ENCODE assay signal across 14 cellular contexts in the genomic region with DNA sequence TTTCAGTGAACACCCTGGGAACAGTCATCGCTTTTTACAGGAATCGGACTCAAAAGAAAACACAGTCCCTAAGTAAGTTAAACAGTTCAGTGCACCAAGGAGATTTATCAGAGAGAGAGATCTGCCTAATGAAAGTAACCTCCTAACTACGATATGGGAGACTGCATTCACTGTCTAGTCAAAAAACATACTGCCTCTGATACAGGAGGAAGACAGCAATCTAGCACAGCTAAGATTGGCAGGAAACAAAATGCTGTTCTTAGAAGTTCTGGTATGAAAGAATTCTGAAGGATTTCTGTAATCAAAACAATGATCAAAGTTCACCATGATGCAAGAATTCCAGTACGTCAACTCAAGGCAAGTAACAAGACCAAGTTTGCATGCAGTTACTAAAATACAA.
A peak's percentile ranks its signal among the peaks of the same experiment; 100 is the strongest.
DNase-seq lines count a peak whose midpoint lies in the region; ATAC-seq, FAIRE-seq and TF ChIP-seq lines count a peak whose summit lies in the region.
"Had no signal": no experiment of that assay in that cellular context is flagged by ENCODE, and none has a peak within 500 bp of the region (broad histone marks: within the 10 kb centered on the region; RNA-seq: fewer than 3 reads in every experiment).

No MANE protein-coding gene starts in this region.

- peak overlapping the region; percentile 23 for H3K4ac ChIP-seq in IMR-90 (ENCODE audit: low read depth, low read length)

- no peak for TF ChIP-seq POLR2A in IMR-90 (IDR thresholded peaks at IDR 0.05; ENCODE audit: low read depth, low read length)

- ATAC-seq in IMR-90 (ENCODE audit: low read depth), result peak; percentile 68
- peak; percentile 78 for ATAC-seq in left colon
- ATAC-seq: esophagus mucosa had no signal

- TF ChIP-seq RAD21 in IMR-90 (IDR thresholded peaks at IDR 0.05; ENCODE audit: low read length), result no peak

- no peak overlapping the region for H2AK9ac ChIP-seq in IMR-90 (replicated peaks; ENCODE audit: low read depth, low read length, poor library complexity)

- H3K9me1 ChIP-seq in IMR-90 (ENCODE audit: insufficient read depth, low read length), result no peaks in the 10 kb centered on the region; the same call in none of the 2 replicates

- CTCF ChIA-PET in IMR-90 (lab: Yijun Ruan, JAX), result interaction anchor here (1.5 kb wide), 1 partner anchor 9 kb away, joined by 3 read pairs; no protein-coding TSS in a partner anchor
- CTCF ChIA-PET in GM10248 (lab: Yijun Ruan, JAX), result interaction anchor here (1.2 kb wide), 1 partner anchor 143 kb away, joined by 3 read pairs; no protein-coding TSS in a partner anchor

- peak overlapping the region; percentile 67 for H3K4me2 ChIP-seq in IMR-90 (ENCODE audit: low read depth, low read length)
- H3K4me2 ChIP-seq: neural progenitor cell had no signal

- dilution Hi-C loops in IMR-90 (cut with HindIII; ENCODE audit: low sequenced_read_pairs, unreplicated experiment), result no loop called here

- no peak for FAIRE-seq in small intestine (lab: Jason Lieb, UNC)
- FAIRE-seq: GM12891 had no signal

- H4K8ac ChIP-seq in IMR-90 (ENCODE audit: low read depth in 2 of 2, low read length in 2 of 2), result peak overlapping the region; percentile 8 to 65; a peak in 3 of 4 replicates

- H3K4me3 ChIP-seq in IMR-90 (ENCODE audit: insufficient read depth, low read depth, low read length), result peak overlapping the region; percentile 1; the same call in 1 of the 2 replicates
- H3K4me3 ChIP-seq in ascending aorta, result peak overlapping the region in 1 of 2 donors; percentile 48
- no peak overlapping the region for H3K4me3 ChIP-seq in small intestine (ENCODE audit: low read depth in 1 of 2, low read length in 2 of 2)
- H3K4me3 ChIP-seq: breast epithelium, neural progenitor cell had no signal

- H3K18ac ChIP-seq in IMR-90 (ENCODE audit: low read depth, low read length), result peak overlapping the region; percentile 5; the same call in 1 of the 2 replicates

- no TSS peak for BruUV-seq in IMR-90 (replicated peaks; lab: Mats Ljungman, UMichigan)

- H4K20me1 ChIP-seq in IMR-90 (ENCODE audit: insufficient read depth, low read length), result no peaks in the 10 kb centered on the region

- H3K79me1 ChIP-seq in IMR-90 (ENCODE audit: low read depth in 1 of 2, low read length in 2 of 2), result 0 out of 4 replicates have a peak, but pooled peaks cover 3 to 12% of the 10 kb centered on the region in 2 experiments

- H3K9ac ChIP-seq in IMR-90 (ENCODE audit: low read depth, low read length), result peak overlapping the region; percentile 47; the same call in 1 of the 2 replicates
- H3K9ac ChIP-seq: neural progenitor cell had no signal

- H2BK15ac ChIP-seq in IMR-90 (ENCODE audit: low read depth, low read length), result peak overlapping the region; percentile 43; the same call in 2 of the 3 replicates

- H3K14ac ChIP-seq in IMR-90 (replicated peaks; ENCODE audit: low read depth, low read length), result peak overlapping the region; percentile 81

- in situ Hi-C loops in IMR-90 (cut with MboI; ENCODE audit: low sequenced_read_pairs), result no loop called here

- H3K23ac ChIP-seq in IMR-90 (ENCODE audit: low read depth, low read length), result peak overlapping the region; percentile 89; the same call in 1 of the 2 replicates

- peak overlapping the region; percentile 82 for H2BK5ac ChIP-seq in IMR-90 (ENCODE audit: low read depth, low read length, poor library complexity, severe bottlenecking)

- peak overlapping the region; percentile 71; the same call in 1 of the 2 replicates for H2AK5ac ChIP-seq in IMR-90 (ENCODE audit: low read depth, low read length)

- peak overlapping the region; percentile 69; the same call in 1 of the 2 replicates for H4K91ac ChIP-seq in IMR-90 (ENCODE audit: insufficient read depth, low read depth, low read length)

- POLR2A ChIA-PET in IMR-90 (lab: Charles Lee; ENCODE audit: unreplicated experiment), result interaction anchor here (0.6 kb wide), 1 partner anchor 17 kb away, joined by 3 read pairs; no protein-coding TSS in a partner anchor
- POLR2A ChIA-PET in GM10248 (lab: Yijun Ruan, JAX), result no interaction called here

- H2BK120ac ChIP-seq in IMR-90 (ENCODE audit: low read depth, low read length), result peak overlapping the region; percentile 75

- H3K27ac ChIP-seq in IMR-90 (ENCODE audit: insufficient read depth, low read length), result peak overlapping the region; percentile 78; the same call in 1 of the 2 replicates
- peak overlapping the region; percentile 59 to 71 for H3K27ac ChIP-seq in ascending aorta
- no peak overlapping the region for H3K27ac ChIP-seq in small intestine (ENCODE audit: low read depth in 1 of 2, low read length in 1 of 2)
- H3K27ac ChIP-seq: breast epithelium, neural progenitor cell had no signal

- DNase-seq in IMR-90 (peak; percentile 79), ascending aorta (ENCODE audit: low spot score in 2 of 2) (no peak), left colon (no peak), small intestine (peak; percentile 77), GM10248 (ENCODE audit: extremely low spot score) (no peak), HPDE6-E6E7 (ENCODE audit: extremely low spot score) (no peak), DMS53 treated with DMSO at 0.1 percent for 48 hours (lab: John Stamatoyannopoulos, UW; ENCODE audit: unreplicated experiment) (no peak)
- DNase-seq in activated CD4-positive, alpha-beta T cell treated with anti-CD3 and anti-CD28 coated beads, Interleukin-2, amount 50 U/mL, for 1 hour, result no peak
- DNase-seq: KG1, NCI-H2081 had no signal

- H4K5ac ChIP-seq in IMR-90 (ENCODE audit: low read depth, low read length), result peak overlapping the region; percentile 80; the same call in 1 of the 2 replicates

- H3K27me3 ChIP-seq in IMR-90 (ENCODE audit: control insufficient read depth, insufficient read depth, low read length) (no peaks in the 10 kb centered on the region), ascending aorta (no peaks in the 10 kb centered on the region), small intestine (ENCODE audit: control insufficient read depth in 2 of 2, insufficient read depth in 2 of 2, low read length in 2 of 2) (no peaks in the 10 kb centered on the region)
- H3K27me3 ChIP-seq: breast epithelium, neural progenitor cell had no signal

- H3K9me3 ChIP-seq in IMR-90 (ENCODE audit: control insufficient read depth, insufficient read depth, low read length) (no peaks in the 10 kb centered on the region), ascending aorta (no peaks in the 10 kb centered on the region), small intestine (ENCODE audit: control insufficient read depth, low read depth) (no peaks in the 10 kb centered on the region)
- H3K9me3 ChIP-seq: breast epithelium had no signal

- no peaks in the 10 kb centered on the region for H3K36me3 ChIP-seq in IMR-90 (ENCODE audit: control insufficient read depth, insufficient read depth, low read length)
- no peaks in the 10 kb centered on the region for H3K36me3 ChIP-seq in ascending aorta
- no peaks in the 10 kb centered on the region for H3K36me3 ChIP-seq in small intestine (ENCODE audit: control insufficient read depth in 2 of 2, insufficient read depth in 2 of 2, low read length in 2 of 2)
- H3K36me3 ChIP-seq: breast epithelium, neural progenitor cell had no signal

- WGBS in IMR-90 (ENCODE audit: extremely low coverage in 2 of 2, insufficient read length in 1 of 2), 2 experiments, result no CpG with 5 or more reads among the region's 4 CpGs
- WGBS in small intestine, 3 donors, result 47 to 52% (median 50%) methylated on average over 4 of the region's 4 CpGs

- peaks cover 14% of the 10 kb centered on the region for H3K4me1 ChIP-seq in IMR-90 (ENCODE audit: control insufficient read depth, insufficient read depth, low read length)
- peaks cover 0 to 11% of the 10 kb centered on the region in 2 donors for H3K4me1 ChIP-seq in ascending aorta
- H3K4me1 ChIP-seq in small intestine (ENCODE audit: control insufficient read depth in 2 of 2, insufficient read depth in 1 of 2, low read depth in 1 of 2, low read length in 1 of 2), result no peaks in the 10 kb centered on the region
- H3K4me1 ChIP-seq: breast epithelium, neural progenitor cell had no signal

- H2BK20ac ChIP-seq in IMR-90 (ENCODE audit: low read depth, low read length), result peak overlapping the region; percentile 45

- intact Hi-C loops in IMR-90 (cut with micrococcal nuclease) (no loop called here), ascending aorta (cut with DNase I) (loop anchor here (2.0 to 5.0 kb wide), 2 partner anchors 36 to 90 kb away; no protein-coding TSS in a partner anchor), left colon (cut with DNase I, micrococcal nuclease) (no loop called here)

- no peak for TF ChIP-seq CTCF in IMR-90 (conservative IDR thresholded peaks at IDR 0.05; ENCODE audit: low read depth, low read length)
- TF ChIP-seq CTCF in ascending aorta (IDR thresholded peaks at IDR 0.05), result no peak
- no peak for TF ChIP-seq CTCF in GM10248 (IDR thresholded peaks at IDR 0.05; ENCODE audit: control extremely low read depth, extremely low read depth, low read depth, missing control alignments)

- H2AFZ ChIP-seq in IMR-90 (replicated peaks; ENCODE audit: low read length, poor library complexity), result no peak overlapping the region
- H2AFZ ChIP-seq: neural progenitor cell had no signal

- peak overlapping the region; percentile 54; the same call in 1 of the 2 replicates for H3K56ac ChIP-seq in IMR-90 (ENCODE audit: extremely low read depth, insufficient read depth, low read length)

TF ChIP-seq in IMR-90, 13 proteins besides CTCF, POLR2A, EP300 and RAD21:
- TF ChIP-seq MXI1 (IDR thresholded peaks at IDR 0.05; ENCODE audit: borderline replicate concordance, low read depth, low read length) (no peak), NFE2L2 (IDR thresholded peaks at IDR 0.05; ENCODE audit: low read depth, low read length) (no peak), CEBPB (IDR thresholded peaks at IDR 0.05; ENCODE audit: low read depth, low read length) (peak; percentile 89), MAZ (IDR thresholded peaks at IDR 0.05; ENCODE audit: borderline replicate concordance, low read depth, low read length) (no peak), FOS (IDR thresholded peaks at IDR 0.05; ENCODE audit: low read depth, low read length) (no peak), CHD1 (IDR thresholded peaks at IDR 0.05; ENCODE audit: low read depth, low read length) (no peak), SMC3 (IDR thresholded peaks at IDR 0.05; ENCODE audit: low read depth, low read length) (no peak)
- TF ChIP-seq, protein P1, sequence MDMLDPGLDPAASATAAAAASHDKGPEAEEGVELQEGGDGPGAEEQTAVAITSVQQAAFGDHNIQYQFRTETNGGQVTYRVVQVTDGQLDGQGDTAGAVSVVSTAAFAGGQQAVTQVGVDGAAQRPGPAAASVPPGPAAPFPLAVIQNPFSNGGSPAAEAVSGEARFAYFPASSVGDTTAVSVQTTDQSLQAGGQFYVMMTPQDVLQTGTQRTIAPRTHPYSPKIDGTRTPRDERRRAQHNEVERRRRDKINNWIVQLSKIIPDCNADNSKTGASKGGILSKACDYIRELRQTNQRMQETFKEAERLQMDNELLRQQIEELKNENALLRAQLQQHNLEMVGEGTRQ (IDR thresholded peaks at IDR 0.05; ENCODE audit: low read depth, low read length), result no peak

Comparison
In these comparisons a context has a peak if more than half of its experiments do, and no peak if none do; other contexts are left out.
1. DNase-seq: peak in IMR-90 (single experiment) and small intestine (single experiment); none in ascending aorta (0 of 2), left colon (0 of 2), GM10248 (single experiment), activated CD4-positive, alpha-beta T cell treated with anti-CD3 and anti-CD28 coated beads, Interleukin-2, amount 50 U/mL, for 1 hour (single experiment), HPDE6-E6E7 (single experiment) and DMS53 treated with DMSO at 0.1 percent for 48 hours (single experiment).
2. H3K27ac ChIP-seq: peak in IMR-90 (single experiment) and ascending aorta (2 of 2); none in small intestine (0 of 2).